In genomic region chr16:55642611-55643010, GRCh38 we compare ENCODE assay signal across 30 cellular contexts. TPM values are rescaled to one million over a fixed set of nuclear protein-coding genes. Genes with fewer than 3 reads are reported as not detected.
"Had no signal": no experiment of that assay in that cellular context is flagged by ENCODE, and none has a peak within 500 bp of the region (broad histone marks: within the 10 kb centered on the region; RNA-seq: fewer than 3 reads in every experiment).

No MANE protein-coding gene starts in this region.

- H3K27me3 ChIP-seq: brain microvascular endothelial cell had no signal

- DNase-seq: activated CD4-positive, alpha-beta memory T cell treated with anti-CD3 and anti-CD28 coated beads for 36 hours; activated CD4-positive, alpha-beta T cell treated with anti-CD3 and anti-CD28 coated beads for 36 hours; activated CD4-positive, alpha-beta T cell treated with anti-CD3 and anti-CD28 coated beads, Interleukin-2, amount 10 ng/mL, durations not matched to agents 24 days and 14 days; activated CD4-positive, CD25-positive, alpha-beta regulatory T cell; activated CD4-positive, CD25-positive, alpha-beta regulatory T cell treated with anti-CD3 and anti-CD28 coated beads, Interleukin-2, amount 50 U/mL, for 72 hours; activated CD8-positive, alpha-beta T cell treated with anti-CD3 and anti-CD28 coated beads, Interleukin-2, amount 10 ng/mL, durations not matched to agents 7 days and 5 days; activated effector memory CD4-positive, alpha-beta T cell treated with Interleukin-2 at 50 U/mL for 16 hours; activated gamma-delta T cell treated with Interleukin-2 at 50 U/mL for 16 hours; activated naive CD4-positive, alpha-beta T cell treated with anti-CD3 and anti-CD28 coated beads, Interleukin-2, amount 50 U/mL, for 16 hours; activated naive CD4-positive, alpha-beta T cell treated with Interleukin-2 at 50 U/mL for 16 hours; activated T-cell treated with anti-CD3 and anti-CD28 coated beads, Interleukin-2, amount 50 U/mL, for 4 hours; amniotic stem cell; anterior cingulate cortex; brain microvascular endothelial cell; dorsolateral prefrontal cortex; effector memory CD4-positive, alpha-beta T cell; foreskin fibroblast; T-helper 1 cell; T-helper 17 cell had no signal

- H3K36me3 Mint-ChIP-seq: activated CD4-positive, alpha-beta memory T cell treated with anti-CD3 and anti-CD28 coated beads for 36 hours; activated naive CD8-positive, alpha-beta T cell had no signal

- H3K9me3 Mint-ChIP-seq: activated CD4-positive, alpha-beta memory T cell treated with anti-CD3 and anti-CD28 coated beads for 36 hours; activated CD4-positive, alpha-beta T cell treated with anti-CD3 and anti-CD28 coated beads, Interleukin-2, amount 10 ng/mL, durations not matched to agents 24 days and 14 days; activated T-cell treated with anti-CD3 and anti-CD28 coated beads, Interleukin-2, amount 50 U/mL, for 4 hours; activated T-helper 17 cell treated with anti-CD3 and anti-CD28 coated beads, Interleukin-2, amount 50 U/mL, for 72 hours; central memory CD8-positive, alpha-beta T cell; dendritic cell treated with granulocyte-macrophage colony-stimulating factor and Interleukin-4, amounts not matched to agents 40 ng/mL and 50 ng/mL, for 4 days; endodermal cell had no signal

- H3K27ac Mint-ChIP-seq: activated CD4-positive, alpha-beta memory T cell treated with anti-CD3 and anti-CD28 coated beads for 36 hours; activated CD4-positive, alpha-beta T cell treated with anti-CD3 and anti-CD28 coated beads for 36 hours; activated CD4-positive, alpha-beta T cell treated with anti-CD3 and anti-CD28 coated beads, Interleukin-2, amount 10 ng/mL, durations not matched to agents 24 days and 14 days; activated CD8-positive, alpha-beta T cell treated with anti-CD3 and anti-CD28 coated beads, Interleukin-2, amount 10 ng/mL, durations not matched to agents 7 days and 5 days; activated naive CD8-positive, alpha-beta T cell; activated T-helper 17 cell treated with anti-CD3 and anti-CD28 coated beads, Interleukin-2, amount 50 U/mL, for 72 hours; dendritic cell treated with granulocyte-macrophage colony-stimulating factor and Interleukin-4, amounts not matched to agents 40 ng/mL and 50 ng/mL, for 4 days; endodermal cell; T-helper 17 cell had no signal

- ATAC-seq: activated CD4-positive, alpha-beta T cell treated with anti-CD3 and anti-CD28 coated beads for 36 hours; activated CD8-positive, alpha-beta T cell treated with anti-CD3 and anti-CD28 coated beads, Interleukin-2, amount 10 ng/mL, durations not matched to agents 7 days and 5 days; activated T-cell treated with anti-CD3 and anti-CD28 coated beads, Interleukin-2, amount 50 U/mL, for 4 hours; activated T-helper 17 cell treated with anti-CD3 and anti-CD28 coated beads, Interleukin-2, amount 50 U/mL, for 72 hours; esophagus mucosa; T-helper 17 cell had no signal

- H3K4me3 Mint-ChIP-seq: activated CD4-positive, alpha-beta memory T cell treated with anti-CD3 and anti-CD28 coated beads for 36 hours; activated CD4-positive, alpha-beta T cell treated with anti-CD3 and anti-CD28 coated beads for 36 hours; activated CD4-positive, alpha-beta T cell treated with anti-CD3 and anti-CD28 coated beads, Interleukin-2, amount 10 ng/mL, durations not matched to agents 24 days and 14 days; activated CD8-positive, alpha-beta T cell treated with anti-CD3 and anti-CD28 coated beads, Interleukin-2, amount 10 ng/mL, durations not matched to agents 7 days and 5 days; activated naive CD8-positive, alpha-beta T cell; activated T-cell treated with anti-CD3 and anti-CD28 coated beads, Interleukin-2, amount 50 U/mL, for 4 hours; activated T-helper 17 cell treated with anti-CD3 and anti-CD28 coated beads, Interleukin-2, amount 50 U/mL, for 72 hours; central memory CD8-positive, alpha-beta T cell; dendritic cell treated with granulocyte-macrophage colony-stimulating factor and Interleukin-4, amounts not matched to agents 40 ng/mL and 50 ng/mL, for 4 days; endodermal cell; T-helper 17 cell had no signal

- H3K4me1 Mint-ChIP-seq: activated CD4-positive, alpha-beta T cell treated with anti-CD3 and anti-CD28 coated beads for 36 hours; activated CD4-positive, alpha-beta T cell treated with anti-CD3 and anti-CD28 coated beads, Interleukin-2, amount 10 ng/mL, durations not matched to agents 24 days and 14 days; activated T-helper 17 cell treated with anti-CD3 and anti-CD28 coated beads, Interleukin-2, amount 50 U/mL, for 72 hours; central memory CD8-positive, alpha-beta T cell; endodermal cell; T-helper 17 cell had no signal

- H3K4me3 ChIP-seq: coronary artery, dorsolateral prefrontal cortex had no signal

- H3K27ac ChIP-seq: brain microvascular endothelial cell, coronary artery, dorsolateral prefrontal cortex had no signal

- H3K36me3 ChIP-seq: brain microvascular endothelial cell had no signal

RNA-seq across cellular contexts. Expression of gene SLC6A2, which starts 13.2 kb away (rescaled TPM):
- total RNA-seq: activated CD4-positive, alpha-beta memory T cell treated with anti-CD3 and anti-CD28 coated beads for 36 hours; activated CD4-positive, alpha-beta T cell treated with anti-CD3 and anti-CD28 coated beads for 36 hours; activated CD4-positive, alpha-beta T cell treated with anti-CD3 and anti-CD28 coated beads, Interleukin-2, amount 10 ng/mL, durations not matched to agents 24 days and 14 days; activated CD8-positive, alpha-beta T cell treated with anti-CD3 and anti-CD28 coated beads, Interleukin-2, amount 10 ng/mL, durations not matched to agents 7 days and 5 days; activated T-cell treated with anti-CD3 and anti-CD28 coated beads, Interleukin-2, amount 50 U/mL, for 4 hours; activated T-helper 17 cell treated with anti-CD3 and anti-CD28 coated beads, Interleukin-2, amount 50 U/mL, for 72 hours; astrocyte; cardiac septum; epithelial cell of proximal tubule; esophagus mucosa; fibroblast of lung; T-helper 17 cell had no signal
- polyA plus RNA-seq: fibroblast of lung had no signal
